In the genomic region with DNA sequence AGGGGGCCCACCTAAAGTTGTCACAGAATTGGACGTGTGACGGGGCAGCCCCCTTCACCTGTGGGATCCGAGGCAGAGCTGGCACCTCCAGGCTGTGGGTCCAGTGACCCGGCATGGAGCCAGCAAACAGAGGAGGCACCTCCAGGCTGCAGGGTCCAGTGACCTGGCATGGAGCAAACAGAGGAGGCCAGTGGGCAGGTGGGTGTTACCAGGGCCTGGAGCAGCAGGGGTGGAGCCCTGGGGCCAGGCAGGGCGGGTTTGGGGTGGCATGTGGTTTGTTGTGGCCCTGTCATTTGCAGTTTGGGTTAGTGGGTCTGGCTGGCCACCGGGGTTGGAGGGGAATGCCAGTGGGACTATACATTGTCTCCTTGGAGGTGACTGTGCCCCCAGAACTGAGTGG, we compare ENCODE assay signal across 19 cellular contexts.
A peak's percentile ranks its signal among the peaks of the same experiment; 100 is the strongest.
DNase-seq lines count a peak whose midpoint lies in the region; ATAC-seq and TF ChIP-seq lines count a peak whose summit lies in the region.
"Had no signal": no experiment of that assay in that cellular context is flagged by ENCODE, and none has a peak within 500 bp of the region (broad histone marks: within the 10 kb centered on the region; RNA-seq: fewer than 3 reads in every experiment).

No MANE protein-coding gene starts in this region.

- no peaks in the 10 kb centered on the region for H3K9me3 Mint-ChIP-seq in endothelial cell (ENCODE audit: unreplicated experiment)
- H3K9me3 Mint-ChIP-seq: CD14-positive monocyte, H9, HFFc6 had no signal

- no peaks in the 10 kb centered on the region for H3K9me3 ChIP-seq in liver (ENCODE audit: control insufficient read depth in 4 of 4, low read length in 3 of 4)
- H3K9me3 ChIP-seq in osteoblast (ENCODE audit: low read depth, low read length) = no peaks in the 10 kb centered on the region
- no peaks in the 10 kb centered on the region for H3K9me3 ChIP-seq in upper lobe of right lung

- no peak overlapping the region for H3K4me2 ChIP-seq in osteoblast (ENCODE audit: insufficient read depth, low read length)

- DNase-seq in osteoblast (ENCODE audit: insufficient read length, low spot score, missing footprints) (peak; percentile 80), upper lobe of right lung (no peak), endothelial cell (ENCODE audit: low spot score) (no peak), cortex of kidney (lab: John Stamatoyannopoulos, UW) (no peak)
- DNase-seq: COR-L47, H9, HFFc6, KBM-7, MM.1S, NCI-H1092, NCI-H1930, NCI-H226, NCI-H524 treated with DMSO at 0.1 percent for 48 hours, NCI-H82 had no signal

- no peak overlapping the region for H2AFZ ChIP-seq in osteoblast (ENCODE audit: low read length)

- intact Hi-C loops in upper lobe of right lung (cut with DNase I) = no loop called here

- TF ChIP-seq EP300 in Ishikawa (IDR thresholded peaks at IDR 0.05; ENCODE audit: borderline replicate concordance) = 0 out of 2 replicates have a peak, but pooled peaks have one; percentile 21

- H3K27ac ChIP-seq in liver (ENCODE audit: low read depth in 1 of 2, low read length in 2 of 2) (no peak overlapping the region), osteoblast (ENCODE audit: low read depth, low read length) (no peak overlapping the region), upper lobe of right lung (peak overlapping the region; percentile 58)

- H3K27me3 ChIP-seq in liver (ENCODE audit: control insufficient read depth in 4 of 4, insufficient read depth in 4 of 4, low read length in 3 of 4) (no peaks in the 10 kb centered on the region), osteoblast (ENCODE audit: insufficient read depth, low read length) (no peaks in the 10 kb centered on the region), upper lobe of right lung (no peaks in the 10 kb centered on the region)

- peaks cover 60% of the 10 kb centered on the region for H4K20me1 ChIP-seq in osteoblast (ENCODE audit: insufficient read depth, low read length)

- no peak overlapping the region for H3K4me3 Mint-ChIP-seq in endothelial cell (ENCODE audit: unreplicated experiment)
- H3K4me3 Mint-ChIP-seq: H9, HFFc6 had no signal

- ATAC-seq in upper lobe of right lung (peak; percentile 22), GM18870 (IDR thresholded peaks at IDR 0.05; ENCODE audit: unreplicated experiment) (no peak)
- ATAC-seq: Right ventricle myocardium inferior had no signal

- H3K4me1 ChIP-seq in liver (ENCODE audit: control insufficient read depth in 4 of 4, insufficient read depth in 4 of 4, low read length in 3 of 4) (peaks cover 16 to 51% (median 38%) of the 10 kb centered on the region in 4 donors), osteoblast (ENCODE audit: insufficient read depth, low read length) (no peaks in the 10 kb centered on the region), upper lobe of right lung (peaks cover 36% of the 10 kb centered on the region)

- peaks cover 5% of the 10 kb centered on the region for H3K36me3 Mint-ChIP-seq in endothelial cell (ENCODE audit: low read depth, unreplicated experiment)

- TF ChIP-seq CTCF in liver (IDR thresholded peaks at IDR 0.05; ENCODE audit: low read depth, low read length, missing input control) (no peak), osteoblast (IDR thresholded peaks at IDR 0.05; ENCODE audit: extremely low read depth, low read depth, low read length) (no peak), upper lobe of right lung (IDR thresholded peaks at IDR 0.05) (no peak), endothelial cell (IDR thresholded peaks at IDR 0.05; ENCODE audit: unreplicated experiment) (no peak)

- no peak for TF ChIP-seq RAD21 in Ishikawa (IDR thresholded peaks at IDR 0.05; ENCODE audit: low read depth)
- peak in 1 of 2 donors; percentile 53 for TF ChIP-seq RAD21 in liver (IDR thresholded peaks at IDR 0.05)

- H3K9ac ChIP-seq in liver (ENCODE audit: low read depth in 1 of 2, low read length in 2 of 2) = no peak overlapping the region

- H3K27ac Mint-ChIP-seq in endothelial cell (ENCODE audit: unreplicated experiment) = no peak overlapping the region
- H3K27ac Mint-ChIP-seq: HFFc6 had no signal

- H3K27me3 Mint-ChIP-seq in endothelial cell (ENCODE audit: unreplicated experiment) = peaks cover 9% of the 10 kb centered on the region

- H3K79me2 ChIP-seq in osteoblast (ENCODE audit: insufficient read depth, low read length) = peaks cover 95% of the 10 kb centered on the region

- H3K36me3 ChIP-seq in liver (ENCODE audit: control insufficient read depth in 4 of 4, insufficient read depth in 3 of 4, low read depth in 1 of 4, low read length in 3 of 4) (peaks cover 0 to 2% (median 0%) of the 10 kb centered on the region in 4 donors), osteoblast (ENCODE audit: insufficient read depth, low read length) (no peaks in the 10 kb centered on the region), upper lobe of right lung (peaks cover 4% of the 10 kb centered on the region)

- 53% methylated on average over 6 of the region's 6 CpGs for WGBS in liver

- H3K4me3 ChIP-seq in liver (ENCODE audit: low read depth in 1 of 3, low read length in 3 of 3) (no peak overlapping the region), osteoblast (ENCODE audit: insufficient read depth, low read length) (no peak overlapping the region), upper lobe of right lung (no peak overlapping the region)

- peaks cover 6% of the 10 kb centered on the region for H3K4me1 Mint-ChIP-seq in endothelial cell (ENCODE audit: unreplicated experiment)

TF ChIP-seq in Ishikawa, 13 proteins besides CTCF, POLR2A, EP300 and RAD21 (continues in another document):
- TF ChIP-seq REST (IDR thresholded peaks at IDR 0.05; ENCODE audit: low read depth) = no peak
- peak; percentile 36; the same call in 1 of the 2 replicates for TF ChIP-seq ZBTB7A (IDR thresholded peaks at IDR 0.05; ENCODE audit: low read depth)
- TF ChIP-seq YY1 (IDR thresholded peaks at IDR 0.05; ENCODE audit: low read depth) = no peak
- TF ChIP-seq EGR1 (IDR thresholded peaks at IDR 0.05) = no peak
- TF ChIP-seq, protein P1, sequence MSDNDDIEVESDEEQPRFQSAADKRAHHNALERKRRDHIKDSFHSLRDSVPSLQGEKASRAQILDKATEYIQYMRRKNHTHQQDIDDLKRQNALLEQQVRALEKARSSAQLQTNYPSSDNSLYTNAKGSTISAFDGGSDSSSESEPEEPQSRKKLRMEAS (IDR thresholded peaks at IDR 0.05) = 0 out of 2 replicates have a peak, but pooled peaks have one; percentile 24

TF ChIP-seq in liver, 16 proteins besides CTCF, POLR2A, EP300 and RAD21:
- TF ChIP-seq HNF4A (conservative IDR thresholded peaks at IDR 0.05) (peak; percentile 56 to 75), RXRA (IDR thresholded peaks at IDR 0.05) (peak; percentile 58 to 84), SP1 (IDR thresholded peaks at IDR 0.05) (peak; percentile 49), NR2F2 (IDR thresholded peaks at IDR 0.05) (no peak), FOXA1 (IDR thresholded peaks at IDR 0.05) (no peak), HNF4G (IDR thresholded peaks at IDR 0.05) (no peak)
